ENCODE assay signal across 1 cellular context in genomic region chr17:8288336-8289102, GRCh38.
TF ChIP-seq lines count a peak whose summit lies in the region.

A gene with protein sequence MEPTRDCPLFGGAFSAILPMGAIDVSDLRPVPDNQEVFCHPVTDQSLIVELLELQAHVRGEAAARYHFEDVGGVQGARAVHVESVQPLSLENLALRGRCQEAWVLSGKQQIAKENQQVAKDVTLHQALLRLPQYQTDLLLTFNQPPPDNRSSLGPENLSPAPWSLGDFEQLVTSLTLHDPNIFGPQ (plus strand): TSS chr17:8288670. CDS start chr17:8288789, 119 bp downstream.

TF ChIP-seq in K562, 482 proteins besides CTCF, POLR2A, EP300 and RAD21 (continued from another document and continues in another):
- TF ChIP-seq, protein P1, sequence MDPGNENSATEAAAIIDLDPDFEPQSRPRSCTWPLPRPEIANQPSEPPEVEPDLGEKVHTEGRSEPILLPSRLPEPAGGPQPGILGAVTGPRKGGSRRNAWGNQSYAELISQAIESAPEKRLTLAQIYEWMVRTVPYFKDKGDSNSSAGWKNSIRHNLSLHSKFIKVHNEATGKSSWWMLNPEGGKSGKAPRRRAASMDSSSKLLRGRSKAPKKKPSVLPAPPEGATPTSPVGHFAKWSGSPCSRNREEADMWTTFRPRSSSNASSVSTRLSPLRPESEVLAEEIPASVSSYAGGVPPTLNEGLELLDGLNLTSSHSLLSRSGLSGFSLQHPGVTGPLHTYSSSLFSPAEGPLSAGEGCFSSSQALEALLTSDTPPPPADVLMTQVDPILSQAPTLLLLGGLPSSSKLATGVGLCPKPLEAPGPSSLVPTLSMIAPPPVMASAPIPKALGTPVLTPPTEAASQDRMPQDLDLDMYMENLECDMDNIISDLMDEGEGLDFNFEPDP (CRISPR knock-in tag; IDR thresholded peaks at IDR 0.05), result no peak
- no peak for TF ChIP-seq SIRT6 (IDR thresholded peaks at IDR 0.05; ENCODE audit: low read depth, low read length)
- TF ChIP-seq, protein P2, sequence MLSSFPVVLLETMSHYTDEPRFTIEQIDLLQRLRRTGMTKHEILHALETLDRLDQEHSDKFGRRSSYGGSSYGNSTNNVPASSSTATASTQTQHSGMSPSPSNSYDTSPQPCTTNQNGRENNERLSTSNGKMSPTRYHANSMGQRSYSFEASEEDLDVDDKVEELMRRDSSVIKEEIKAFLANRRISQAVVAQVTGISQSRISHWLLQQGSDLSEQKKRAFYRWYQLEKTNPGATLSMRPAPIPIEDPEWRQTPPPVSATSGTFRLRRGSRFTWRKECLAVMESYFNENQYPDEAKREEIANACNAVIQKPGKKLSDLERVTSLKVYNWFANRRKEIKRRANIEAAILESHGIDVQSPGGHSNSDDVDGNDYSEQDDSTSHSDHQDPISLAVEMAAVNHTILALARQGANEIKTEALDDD (IDR thresholded peaks at IDR 0.05), result no peak
- no peak for TF ChIP-seq TBP (optimal IDR thresholded peaks at IDR 0.05; ENCODE audit: low read depth, low read length)
- TF ChIP-seq ZNF41 (CRISPR knock-in tag; conservative IDR thresholded peaks at IDR 0.05), result no peak
- no peak for TF ChIP-seq ZNF224 (CRISPR knock-in tag; IDR thresholded peaks at IDR 0.05)
- TF ChIP-seq, protein P3, sequence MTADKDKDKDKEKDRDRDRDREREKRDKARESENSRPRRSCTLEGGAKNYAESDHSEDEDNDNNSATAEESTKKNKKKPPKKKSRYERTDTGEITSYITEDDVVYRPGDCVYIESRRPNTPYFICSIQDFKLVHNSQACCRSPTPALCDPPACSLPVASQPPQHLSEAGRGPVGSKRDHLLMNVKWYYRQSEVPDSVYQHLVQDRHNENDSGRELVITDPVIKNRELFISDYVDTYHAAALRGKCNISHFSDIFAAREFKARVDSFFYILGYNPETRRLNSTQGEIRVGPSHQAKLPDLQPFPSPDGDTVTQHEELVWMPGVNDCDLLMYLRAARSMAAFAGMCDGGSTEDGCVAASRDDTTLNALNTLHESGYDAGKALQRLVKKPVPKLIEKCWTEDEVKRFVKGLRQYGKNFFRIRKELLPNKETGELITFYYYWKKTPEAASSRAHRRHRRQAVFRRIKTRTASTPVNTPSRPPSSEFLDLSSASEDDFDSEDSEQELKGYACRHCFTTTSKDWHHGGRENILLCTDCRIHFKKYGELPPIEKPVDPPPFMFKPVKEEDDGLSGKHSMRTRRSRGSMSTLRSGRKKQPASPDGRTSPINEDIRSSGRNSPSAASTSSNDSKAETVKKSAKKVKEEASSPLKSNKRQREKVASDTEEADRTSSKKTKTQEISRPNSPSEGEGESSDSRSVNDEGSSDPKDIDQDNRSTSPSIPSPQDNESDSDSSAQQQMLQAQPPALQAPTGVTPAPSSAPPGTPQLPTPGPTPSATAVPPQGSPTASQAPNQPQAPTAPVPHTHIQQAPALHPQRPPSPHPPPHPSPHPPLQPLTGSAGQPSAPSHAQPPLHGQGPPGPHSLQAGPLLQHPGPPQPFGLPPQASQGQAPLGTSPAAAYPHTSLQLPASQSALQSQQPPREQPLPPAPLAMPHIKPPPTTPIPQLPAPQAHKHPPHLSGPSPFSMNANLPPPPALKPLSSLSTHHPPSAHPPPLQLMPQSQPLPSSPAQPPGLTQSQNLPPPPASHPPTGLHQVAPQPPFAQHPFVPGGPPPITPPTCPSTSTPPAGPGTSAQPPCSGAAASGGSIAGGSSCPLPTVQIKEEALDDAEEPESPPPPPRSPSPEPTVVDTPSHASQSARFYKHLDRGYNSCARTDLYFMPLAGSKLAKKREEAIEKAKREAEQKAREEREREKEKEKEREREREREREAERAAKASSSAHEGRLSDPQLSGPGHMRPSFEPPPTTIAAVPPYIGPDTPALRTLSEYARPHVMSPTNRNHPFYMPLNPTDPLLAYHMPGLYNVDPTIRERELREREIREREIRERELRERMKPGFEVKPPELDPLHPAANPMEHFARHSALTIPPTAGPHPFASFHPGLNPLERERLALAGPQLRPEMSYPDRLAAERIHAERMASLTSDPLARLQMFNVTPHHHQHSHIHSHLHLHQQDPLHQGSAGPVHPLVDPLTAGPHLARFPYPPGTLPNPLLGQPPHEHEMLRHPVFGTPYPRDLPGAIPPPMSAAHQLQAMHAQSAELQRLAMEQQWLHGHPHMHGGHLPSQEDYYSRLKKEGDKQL (CRISPR knock-in tag; IDR thresholded peaks at IDR 0.05; ENCODE audit: borderline replicate concordance), result no peak
- TF ChIP-seq POLR2G (IDR thresholded peaks at IDR 0.05; ENCODE audit: low read depth, low read length), result peak; percentile 75
- TF ChIP-seq, protein P4, sequence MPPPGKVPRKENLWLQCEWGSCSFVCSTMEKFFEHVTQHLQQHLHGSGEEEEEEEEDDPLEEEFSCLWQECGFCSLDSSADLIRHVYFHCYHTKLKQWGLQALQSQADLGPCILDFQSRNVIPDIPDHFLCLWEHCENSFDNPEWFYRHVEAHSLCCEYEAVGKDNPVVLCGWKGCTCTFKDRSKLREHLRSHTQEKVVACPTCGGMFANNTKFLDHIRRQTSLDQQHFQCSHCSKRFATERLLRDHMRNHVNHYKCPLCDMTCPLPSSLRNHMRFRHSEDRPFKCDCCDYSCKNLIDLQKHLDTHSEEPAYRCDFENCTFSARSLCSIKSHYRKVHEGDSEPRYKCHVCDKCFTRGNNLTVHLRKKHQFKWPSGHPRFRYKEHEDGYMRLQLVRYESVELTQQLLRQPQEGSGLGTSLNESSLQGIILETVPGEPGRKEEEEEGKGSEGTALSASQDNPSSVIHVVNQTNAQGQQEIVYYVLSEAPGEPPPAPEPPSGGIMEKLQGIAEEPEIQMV (tag; conservative IDR thresholded peaks at IDR 0.05; ENCODE audit: low read depth), result no peak
- TF ChIP-seq, protein P5, sequence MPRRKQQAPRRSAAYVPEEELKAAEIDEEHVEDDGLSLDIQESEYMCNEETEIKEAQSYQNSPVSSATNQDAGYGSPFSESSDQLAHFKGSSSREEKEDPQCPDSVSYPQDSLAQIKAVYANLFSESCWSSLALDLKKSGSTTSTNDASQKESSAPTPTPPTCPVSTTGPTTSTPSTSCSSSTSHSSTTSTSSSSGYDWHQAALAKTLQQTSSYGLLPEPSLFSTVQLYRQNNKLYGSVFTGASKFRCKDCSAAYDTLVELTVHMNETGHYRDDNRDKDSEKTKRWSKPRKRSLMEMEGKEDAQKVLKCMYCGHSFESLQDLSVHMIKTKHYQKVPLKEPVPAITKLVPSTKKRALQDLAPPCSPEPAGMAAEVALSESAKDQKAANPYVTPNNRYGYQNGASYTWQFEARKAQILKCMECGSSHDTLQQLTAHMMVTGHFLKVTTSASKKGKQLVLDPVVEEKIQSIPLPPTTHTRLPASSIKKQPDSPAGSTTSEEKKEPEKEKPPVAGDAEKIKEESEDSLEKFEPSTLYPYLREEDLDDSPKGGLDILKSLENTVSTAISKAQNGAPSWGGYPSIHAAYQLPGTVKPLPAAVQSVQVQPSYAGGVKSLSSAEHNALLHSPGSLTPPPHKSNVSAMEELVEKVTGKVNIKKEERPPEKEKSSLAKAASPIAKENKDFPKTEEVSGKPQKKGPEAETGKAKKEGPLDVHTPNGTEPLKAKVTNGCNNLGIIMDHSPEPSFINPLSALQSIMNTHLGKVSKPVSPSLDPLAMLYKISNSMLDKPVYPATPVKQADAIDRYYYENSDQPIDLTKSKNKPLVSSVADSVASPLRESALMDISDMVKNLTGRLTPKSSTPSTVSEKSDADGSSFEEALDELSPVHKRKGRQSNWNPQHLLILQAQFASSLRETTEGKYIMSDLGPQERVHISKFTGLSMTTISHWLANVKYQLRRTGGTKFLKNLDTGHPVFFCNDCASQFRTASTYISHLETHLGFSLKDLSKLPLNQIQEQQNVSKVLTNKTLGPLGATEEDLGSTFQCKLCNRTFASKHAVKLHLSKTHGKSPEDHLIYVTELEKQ (CRISPR knock-in tag; IDR thresholded peaks at IDR 0.05), result no peak
- TF ChIP-seq ZNF174 (CRISPR knock-in tag; IDR thresholded peaks at IDR 0.05), result no peak
- TF ChIP-seq, protein P6, sequence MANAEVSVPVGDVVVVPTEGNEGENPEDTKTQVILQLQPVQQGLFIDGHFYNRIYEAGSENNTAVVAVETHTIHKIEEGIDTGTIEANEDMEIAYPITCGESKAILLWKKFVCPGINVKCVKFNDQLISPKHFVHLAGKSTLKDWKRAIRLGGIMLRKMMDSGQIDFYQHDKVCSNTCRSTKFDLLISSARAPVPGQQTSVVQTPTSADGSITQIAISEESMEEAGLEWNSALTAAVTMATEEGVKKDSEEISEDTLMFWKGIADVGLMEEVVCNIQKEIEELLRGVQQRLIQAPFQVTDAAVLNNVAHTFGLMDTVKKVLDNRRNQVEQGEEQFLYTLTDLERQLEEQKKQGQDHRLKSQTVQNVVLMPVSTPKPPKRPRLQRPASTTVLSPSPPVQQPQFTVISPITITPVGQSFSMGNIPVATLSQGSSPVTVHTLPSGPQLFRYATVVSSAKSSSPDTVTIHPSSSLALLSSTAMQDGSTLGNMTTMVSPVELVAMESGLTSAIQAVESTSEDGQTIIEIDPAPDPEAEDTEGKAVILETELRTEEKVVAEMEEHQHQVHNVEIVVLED (CRISPR knock-in tag; IDR thresholded peaks at IDR 0.05), result no peak
- TF ChIP-seq HCFC1 (IDR thresholded peaks at IDR 0.05; ENCODE audit: low read depth, low read length), result no peak
- TF ChIP-seq, protein P7, sequence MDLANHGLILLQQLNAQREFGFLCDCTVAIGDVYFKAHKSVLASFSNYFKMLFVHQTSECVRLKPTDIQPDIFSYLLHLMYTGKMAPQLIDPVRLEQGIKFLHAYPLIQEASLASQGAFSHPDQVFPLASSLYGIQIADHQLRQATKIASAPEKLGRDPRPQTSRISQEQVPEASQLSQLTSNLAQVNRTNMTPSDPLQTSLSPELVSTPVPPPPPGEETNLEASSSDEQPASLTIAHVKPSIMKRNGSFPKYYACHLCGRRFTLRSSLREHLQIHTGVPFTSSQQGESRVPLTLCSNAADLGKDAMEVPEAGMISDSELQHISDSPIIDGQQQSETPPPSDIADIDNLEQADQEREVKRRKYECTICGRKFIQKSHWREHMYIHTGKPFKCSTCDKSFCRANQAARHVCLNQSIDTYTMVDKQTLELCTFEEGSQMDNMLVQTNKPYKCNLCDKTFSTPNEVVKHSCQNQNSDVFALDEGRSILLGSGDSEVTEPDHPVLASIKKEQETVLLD (IDR thresholded peaks at IDR 0.05), result no peak
- no peak for TF ChIP-seq SRSF7 (optimal IDR thresholded peaks at IDR 0.05; ENCODE audit: low read depth, low read length)
- no peak for TF ChIP-seq ILF3 (IDR thresholded peaks at IDR 0.05; ENCODE audit: borderline replicate concordance)
- no peak for TF ChIP-seq ZNF3 (CRISPR knock-in tag; IDR thresholded peaks at IDR 0.05)
- TF ChIP-seq ZNF253 (CRISPR knock-in tag; conservative IDR thresholded peaks at IDR 0.05), result no peak
- peak; percentile 31; the same call in 1 of the 2 replicates for TF ChIP-seq NR2C1 (IDR thresholded peaks at IDR 0.05)
- no peak for TF ChIP-seq NR2C1 (tag; IDR thresholded peaks at IDR 0.05)
- TF ChIP-seq NCOA6 (IDR thresholded peaks at IDR 0.05), result no peak
- no peak for TF ChIP-seq ZNF274 (IDR thresholded peaks at IDR 0.05; ENCODE audit: borderline replicate concordance, low read depth, low read length)
- TF ChIP-seq EP400 (IDR thresholded peaks at IDR 0.05), result peak; percentile 46; the same call in 1 of the 2 replicates
- TF ChIP-seq, protein P8, sequence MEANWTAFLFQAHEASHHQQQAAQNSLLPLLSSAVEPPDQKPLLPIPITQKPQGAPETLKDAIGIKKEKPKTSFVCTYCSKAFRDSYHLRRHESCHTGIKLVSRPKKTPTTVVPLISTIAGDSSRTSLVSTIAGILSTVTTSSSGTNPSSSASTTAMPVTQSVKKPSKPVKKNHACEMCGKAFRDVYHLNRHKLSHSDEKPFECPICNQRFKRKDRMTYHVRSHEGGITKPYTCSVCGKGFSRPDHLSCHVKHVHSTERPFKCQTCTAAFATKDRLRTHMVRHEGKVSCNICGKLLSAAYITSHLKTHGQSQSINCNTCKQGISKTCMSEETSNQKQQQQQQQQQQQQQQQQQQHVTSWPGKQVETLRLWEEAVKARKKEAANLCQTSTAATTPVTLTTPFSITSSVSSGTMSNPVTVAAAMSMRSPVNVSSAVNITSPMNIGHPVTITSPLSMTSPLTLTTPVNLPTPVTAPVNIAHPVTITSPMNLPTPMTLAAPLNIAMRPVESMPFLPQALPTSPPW (CRISPR knock-in tag; IDR thresholded peaks at IDR 0.05), result 0 out of 2 replicates have a peak, but pooled peaks have one; percentile 10
- TF ChIP-seq ARID1B (IDR thresholded peaks at IDR 0.05), result no peak
- TF ChIP-seq GABPB1 (CRISPR knock-in tag; IDR thresholded peaks at IDR 0.05), result no peak
- TF ChIP-seq, protein P9, sequence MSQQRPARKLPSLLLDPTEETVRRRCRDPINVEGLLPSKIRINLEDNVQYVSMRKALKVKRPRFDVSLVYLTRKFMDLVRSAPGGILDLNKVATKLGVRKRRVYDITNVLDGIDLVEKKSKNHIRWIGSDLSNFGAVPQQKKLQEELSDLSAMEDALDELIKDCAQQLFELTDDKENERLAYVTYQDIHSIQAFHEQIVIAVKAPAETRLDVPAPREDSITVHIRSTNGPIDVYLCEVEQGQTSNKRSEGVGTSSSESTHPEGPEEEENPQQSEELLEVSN (IDR thresholded peaks at IDR 0.05; ENCODE audit: borderline replicate concordance in 1 of 2, extremely low read depth in 1 of 2, insufficient read depth in 1 of 2, insufficient read length in 1 of 2, low read depth in 1 of 2, low read length in 1 of 2, poor library complexity in 1 of 2, severe bottlenecking in 1 of 2), result peak in 1 of 2 experiments; percentile 5
- TF ChIP-seq, protein P10, sequence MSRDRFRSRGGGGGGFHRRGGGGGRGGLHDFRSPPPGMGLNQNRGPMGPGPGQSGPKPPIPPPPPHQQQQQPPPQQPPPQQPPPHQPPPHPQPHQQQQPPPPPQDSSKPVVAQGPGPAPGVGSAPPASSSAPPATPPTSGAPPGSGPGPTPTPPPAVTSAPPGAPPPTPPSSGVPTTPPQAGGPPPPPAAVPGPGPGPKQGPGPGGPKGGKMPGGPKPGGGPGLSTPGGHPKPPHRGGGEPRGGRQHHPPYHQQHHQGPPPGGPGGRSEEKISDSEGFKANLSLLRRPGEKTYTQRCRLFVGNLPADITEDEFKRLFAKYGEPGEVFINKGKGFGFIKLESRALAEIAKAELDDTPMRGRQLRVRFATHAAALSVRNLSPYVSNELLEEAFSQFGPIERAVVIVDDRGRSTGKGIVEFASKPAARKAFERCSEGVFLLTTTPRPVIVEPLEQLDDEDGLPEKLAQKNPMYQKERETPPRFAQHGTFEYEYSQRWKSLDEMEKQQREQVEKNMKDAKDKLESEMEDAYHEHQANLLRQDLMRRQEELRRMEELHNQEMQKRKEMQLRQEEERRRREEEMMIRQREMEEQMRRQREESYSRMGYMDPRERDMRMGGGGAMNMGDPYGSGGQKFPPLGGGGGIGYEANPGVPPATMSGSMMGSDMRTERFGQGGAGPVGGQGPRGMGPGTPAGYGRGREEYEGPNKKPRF (IDR thresholded peaks at IDR 0.05; ENCODE audit: low read depth, low read length), result no peak
- TF ChIP-seq MNT (conservative IDR thresholded peaks at IDR 0.05), result peak; percentile 44 to 55; a peak in 3 of 4 replicates
- TF ChIP-seq NR3C1 (CRISPR knock-in tag; IDR thresholded peaks at IDR 0.05), result no peak
- TF ChIP-seq DDX20 (tag; IDR thresholded peaks at IDR 0.05; ENCODE audit: low read depth), result no peak
- TF ChIP-seq POLR2AphosphoS2 (IDR thresholded peaks at IDR 0.05; ENCODE audit: low read length), result no peak
- no peak for TF ChIP-seq PHTF2 (CRISPR knock-in tag; IDR thresholded peaks at IDR 0.05)
- no peak for TF ChIP-seq ZNF436 (CRISPR knock-in tag; IDR thresholded peaks at IDR 0.05)
- TF ChIP-seq SP1 (CRISPR knock-in tag; IDR thresholded peaks at IDR 0.05), result peak; percentile 54
